Comparison of ENCODE assay signal across 8 cellular contexts in the genomic region with DNA sequence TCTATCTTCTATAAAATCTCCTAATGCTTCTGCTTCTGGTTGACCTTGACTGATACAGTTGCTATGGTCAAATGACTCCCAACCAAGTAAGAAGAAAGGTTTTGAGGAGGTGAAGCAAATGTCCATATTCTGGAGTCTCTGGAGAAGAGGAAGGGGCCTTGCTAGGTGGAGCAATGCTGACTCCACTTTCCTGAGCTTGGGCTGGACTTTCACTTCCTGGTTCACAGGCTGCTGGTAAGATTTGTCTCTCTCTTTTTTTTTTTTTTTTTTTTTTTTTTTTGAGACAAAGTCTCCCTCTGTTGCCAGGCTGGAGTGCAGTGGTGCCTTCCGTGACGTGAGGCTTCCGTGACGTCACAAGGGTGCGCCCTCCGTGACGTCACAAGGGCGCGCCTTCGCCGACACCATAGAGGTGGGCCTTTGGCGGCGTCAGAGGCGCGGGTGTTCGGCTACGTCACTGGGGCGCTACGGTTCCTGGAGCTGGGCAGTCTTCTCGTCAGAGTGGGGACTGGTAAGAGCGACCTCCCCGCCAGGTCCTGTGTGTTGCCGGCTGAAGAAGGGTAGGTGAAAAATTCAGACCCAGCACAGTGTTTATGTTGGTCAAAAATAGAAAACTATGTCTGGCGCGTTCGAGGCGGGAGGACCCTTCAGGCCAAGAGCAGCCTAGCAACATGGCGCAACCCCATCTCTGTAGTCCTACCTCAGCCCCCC.
DNase-seq lines count a peak whose midpoint lies in the region; ATAC-seq, FAIRE-seq and TF ChIP-seq lines count a peak whose summit lies in the region.
"Not testable (repeated sequence)": the region's sequence is repeated elsewhere in the genome, so short reads cannot be mapped to it uniquely, and the experiment has no call there.

No MANE protein-coding gene starts in this region.

- WGBS in pancreas, 2 donors: 2 to 29% methylated on average over 28 of the region's 28 CpGs
- WGBS in thymus: 20% methylated on average over 28 of the region's 28 CpGs

- not testable (repeated sequence) for H3K9me3 Mint-ChIP-seq in T-helper 1 cell treated with Interleukin-12 subunit alpha and Interleukin-12 subunit beta and Interleukin-4 antibody, amounts not matched to agents 30 μg/mL and 1 μg/mL, for 36 hours

- DNase-seq in GM12864 (ENCODE audit: low read depth) (peak; percentile 86), NCI-H1048 (lab: John Stamatoyannopoulos, UW) (peak; percentile 48), amniotic stem cell (lab: John Stamatoyannopoulos, UW) (peak; percentile 76), cardiac septum (ENCODE audit: low spot score) (peak; percentile 94), pancreas (peak; percentile 82 to 97 (median 94))

- not testable (repeated sequence) for H3K36me3 Mint-ChIP-seq in T-helper 1 cell treated with Interleukin-12 subunit alpha and Interleukin-12 subunit beta and Interleukin-4 antibody, amounts not matched to agents 30 μg/mL and 1 μg/mL, for 36 hours (ENCODE audit: low read depth)

- TF ChIP-seq CTCF in GM12864 (IDR thresholded peaks at IDR 0.05; ENCODE audit: low read depth, low read length, missing control alignments); pancreas (IDR thresholded peaks at IDR 0.05): not testable (repeated sequence)

- H3K27ac Mint-ChIP-seq in T-helper 1 cell treated with Interleukin-12 subunit alpha and Interleukin-12 subunit beta and Interleukin-4 antibody, amounts not matched to agents 30 μg/mL and 1 μg/mL, for 36 hours: peak overlapping the region; percentile 99

- H3K4me1 ChIP-seq in pancreas; thymus (ENCODE audit: control insufficient read depth, insufficient read depth, low read length): not testable (repeated sequence)

- peak overlapping the region; percentile 60 for H3K4me3 ChIP-seq in GM12864 (ENCODE audit: low read depth, low read length)
- peak overlapping the region in 3 of 4 donors; percentile 32 to 48 (median 44) for H3K4me3 ChIP-seq in pancreas
- H3K4me3 ChIP-seq in thymus (ENCODE audit: low read length): peak overlapping the region; percentile 51

- intact Hi-C loops in cardiac septum (cut with DNase I); pancreas (cut with DNase I): not testable (repeated sequence)

- H3K27ac ChIP-seq in pancreas (peak overlapping the region; percentile 55 to 83 (median 80)), thymus (ENCODE audit: low read depth) (peak overlapping the region; percentile 60)

- not testable (repeated sequence) for H3K9me3 ChIP-seq in pancreas; thymus (ENCODE audit: control insufficient read depth)

- peak overlapping the region; percentile 94 for H3K4me3 Mint-ChIP-seq in T-helper 1 cell treated with Interleukin-12 subunit alpha and Interleukin-12 subunit beta and Interleukin-4 antibody, amounts not matched to agents 30 μg/mL and 1 μg/mL, for 36 hours

- not testable (repeated sequence) for H3K36me3 ChIP-seq in pancreas; thymus (ENCODE audit: control insufficient read depth, insufficient read depth)

- H3K27me3 Mint-ChIP-seq in T-helper 1 cell treated with Interleukin-12 subunit alpha and Interleukin-12 subunit beta and Interleukin-4 antibody, amounts not matched to agents 30 μg/mL and 1 μg/mL, for 36 hours (ENCODE audit: low read depth): not testable (repeated sequence)

- H3K27me3 ChIP-seq in pancreas; thymus (ENCODE audit: control insufficient read depth, insufficient read depth): not testable (repeated sequence)

- not testable (repeated sequence) for H3K4me1 Mint-ChIP-seq in T-helper 1 cell treated with Interleukin-12 subunit alpha and Interleukin-12 subunit beta and Interleukin-4 antibody, amounts not matched to agents 30 μg/mL and 1 μg/mL, for 36 hours (ENCODE audit: low read depth)

- peak; percentile 94 for FAIRE-seq in pancreas (lab: Jason Lieb, UNC)

- peak; percentile 98 for ATAC-seq in HG02623 (IDR thresholded peaks at IDR 0.05; ENCODE audit: unreplicated experiment)
- peak; percentile 99 to 100 (median 100) for ATAC-seq in pancreas

Comparison
In these comparisons a context has a peak if more than half of its experiments do, and no peak if none do; other contexts are left out.
1. Peak in every context shown above with its lines: DNase-seq, ATAC-seq, H3K4me3 ChIP-seq and H3K27ac ChIP-seq.